ENCODE assay signal across 17 cellular contexts in the genomic region with DNA sequence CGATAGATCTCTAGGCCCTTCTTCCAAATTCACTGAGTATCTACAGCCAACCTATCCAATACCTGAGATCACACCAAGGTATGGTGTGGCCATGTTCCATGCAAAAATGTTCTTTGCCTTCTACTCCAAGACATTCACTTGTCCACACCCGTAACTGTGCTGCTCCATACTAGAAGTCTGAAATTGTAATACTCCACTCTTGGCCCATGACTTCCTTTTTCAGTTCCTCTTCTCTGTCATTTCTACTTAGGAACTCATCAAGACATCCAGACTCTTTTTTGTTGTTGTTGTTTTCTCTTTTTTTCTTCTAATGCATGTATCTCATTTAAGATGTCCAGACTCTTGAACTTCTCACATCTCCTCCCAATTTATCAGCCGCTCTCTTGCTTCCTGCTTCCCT.
A peak's percentile ranks its signal among the peaks of the same experiment; 100 is the strongest.
DNase-seq lines count a peak whose midpoint lies in the region; TF ChIP-seq lines count a peak whose summit lies in the region.
"Had no signal": no experiment of that assay in that cellular context is flagged by ENCODE, and none has a peak within 500 bp of the region (broad histone marks: within the 10 kb centered on the region; RNA-seq: fewer than 3 reads in every experiment).

No MANE protein-coding gene starts in this region.

- H3K36me3 ChIP-seq in HEK293 (ENCODE audit: control insufficient read depth in 2 of 2, insufficient read depth in 1 of 2, low read length in 2 of 2): no peaks in the 10 kb centered on the region
- H3K36me3 ChIP-seq: gastrocnemius medialis had no signal

- H3K4me3 ChIP-seq in HEK293 (ENCODE audit: low read depth, low read length): no peak overlapping the region
- H3K4me3 ChIP-seq: gastrocnemius medialis, GM23338 had no signal

- DNase-seq in AML-193 (lab: John Stamatoyannopoulos, UW) (peak; percentile 32 to 52), NOMO-1 treated with DMSO at 0.1 percent for 48 hours (lab: John Stamatoyannopoulos, UW; ENCODE audit: unreplicated experiment) (peak; percentile 84), globus pallidus (ENCODE audit: low spot score) (peak; percentile 37), DMS114 treated with DMSO at 0.1 percent for 48 hours (lab: John Stamatoyannopoulos, UW; ENCODE audit: unreplicated experiment) (no peak), HCEC 1CT (no peak)
- no peak for DNase-seq in stimulated activated CD4-positive, alpha-beta T cell treated with anti-CD3 and anti-CD28 coated beads, Interleukin-2, amount 100 ng/mL, for 48 hours
- no peak for DNase-seq in stimulated activated CD4-positive, alpha-beta T cell treated with anti-CD3 and anti-CD28 coated beads, Interleukin-4, amount 100 ng/mL, for 4 hours
- DNase-seq: activated CD4-positive, alpha-beta T cell treated with anti-CD3 and anti-CD28 coated beads, Interleukin-2, amount 50 U/mL, for 48 hours; CD8-positive, alpha-beta memory T cell; cerebellar nuclear complex; DND-41; effector CD4-positive, alpha-beta T cell; gastrocnemius medialis; small intestine; stimulated activated CD4-positive, alpha-beta T cell treated with anti-CD3 and anti-CD28 coated beads, Interleukin-4, amount 100 ng/mL, for 1 hour had no signal

- H3K4me1 ChIP-seq in HEK293 (ENCODE audit: control insufficient read depth, insufficient read depth, low read length): no peaks in the 10 kb centered on the region
- H3K4me1 ChIP-seq: gastrocnemius medialis had no signal

- CTCF ChIA-PET in HEK293 (lab: Yijun Ruan, JAX): interaction anchor here (0.6 to 2.5 kb wide), 4 partner anchors 18 to 187 kb away, joined by 3 to 13 read pairs (median 8); no protein-coding TSS in a partner anchor

- no peak for TF ChIP-seq CTCF in HEK293 (tag by site-specific recombination; IDR thresholded peaks at IDR 0.05)

- no peaks in the 10 kb centered on the region for H3K9me3 ChIP-seq in HEK293 (ENCODE audit: control insufficient read depth, insufficient read depth, low read depth, low read length)
- H3K9me3 ChIP-seq: gastrocnemius medialis had no signal

- POLR2A ChIA-PET in HEK293 (lab: Yijun Ruan, JAX): no interaction called here

- no peak overlapping the region for H3K27ac ChIP-seq in HEK293 (ENCODE audit: extremely low read depth, low read depth, low read length)
- H3K27ac ChIP-seq: gastrocnemius medialis had no signal

TF ChIP-seq in HEK293, 187 proteins besides CTCF, POLR2A, EP300 and RAD21:
- TF ChIP-seq MEIS1 (CRISPR knock-in tag; IDR thresholded peaks at IDR 0.05; ENCODE audit: borderline replicate concordance) (no peak), ZNF37A (tag by site-specific recombination; IDR thresholded peaks at IDR 0.05) (no peak), ZNF530 (tag by site-specific recombination; IDR thresholded peaks at IDR 0.05; ENCODE audit: low read depth) (no peak), ZNF664 (tag by site-specific recombination; IDR thresholded peaks at IDR 0.05) (0 out of 2 replicates have a peak, but pooled peaks have one; percentile 9), ZFP41 (tag by site-specific recombination; IDR thresholded peaks at IDR 0.05; ENCODE audit: borderline replicate concordance) (no peak)
- TF ChIP-seq, protein P1, sequence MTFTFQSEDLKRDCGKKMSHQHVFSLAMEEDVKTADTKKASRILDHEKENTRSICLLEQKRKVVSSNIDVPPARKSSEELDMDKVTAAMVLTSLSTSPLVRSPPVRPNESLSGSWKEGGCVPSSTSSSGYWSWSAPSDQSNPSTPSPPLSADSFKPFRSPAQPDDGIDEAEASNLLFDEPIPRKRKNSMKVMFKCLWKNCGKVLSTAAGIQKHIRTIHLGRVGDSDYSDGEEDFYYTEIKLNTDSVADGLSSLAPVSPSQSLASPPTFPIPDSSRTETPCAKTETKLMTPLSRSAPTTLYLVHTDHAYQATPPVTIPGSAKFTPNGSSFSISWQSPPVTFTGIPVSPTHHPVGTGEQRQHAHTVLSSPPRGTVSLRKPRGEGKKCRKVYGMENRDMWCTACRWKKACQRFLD (tag by site-specific recombination; IDR thresholded peaks at IDR 0.05): no peak

Comparison
In these comparisons a context has a peak if more than half of its experiments do, and no peak if none do; other contexts are left out.
1. DNase-seq: peak in AML-193 (2 of 2), NOMO-1 treated with DMSO at 0.1 percent for 48 hours (single experiment) and globus pallidus (single experiment); none in DMS114 treated with DMSO at 0.1 percent for 48 hours (single experiment), stimulated activated CD4-positive, alpha-beta T cell treated with anti-CD3 and anti-CD28 coated beads, Interleukin-2, amount 100 ng/mL, for 48 hours (0 of 2), stimulated activated CD4-positive, alpha-beta T cell treated with anti-CD3 and anti-CD28 coated beads, Interleukin-4, amount 100 ng/mL, for 4 hours (0 of 2) and HCEC 1CT (single experiment).